12 cellular contexts compared by ENCODE assay signal in genomic region chr7:71132521-71133231, GRCh38. TPM values are rescaled to one million over a fixed set of nuclear protein-coding genes. Genes with fewer than 3 reads are reported as not detected.
DNase-seq lines count a peak whose midpoint lies in the region; ATAC-seq and TF ChIP-seq lines count a peak whose summit lies in the region.
"Had no signal": no experiment of that assay in that cellular context is flagged by ENCODE, and none has a peak within 500 bp of the region (broad histone marks: within the 10 kb centered on the region; RNA-seq: fewer than 3 reads in every experiment).

No MANE protein-coding gene starts in this region.

- DNase-seq in chondrocyte (ENCODE audit: low spot score) (no peak), left kidney (ENCODE audit: low read depth, low spot score) (peak; percentile 73), stomach (no peak), NCI-H345 (lab: John Stamatoyannopoulos, UW) (no peak), SK-N-DZ (ENCODE audit: low spot score) (no peak)
- no peak for DNase-seq in activated CD4-positive, alpha-beta T cell treated with anti-CD3 and anti-CD28 coated beads, Interleukin-2, amount 50 U/mL, for 1 hour
- DNase-seq: activated T-cell treated with anti-CD3 and anti-CD28 coated beads, Interleukin-2, amount 50 U/mL, for 4 hours; Calu3; kidney glomerular epithelial cell had no signal

- H3K27me3 Mint-ChIP-seq in chondrocyte (ENCODE audit: low read depth) = peaks cover 9% of the 10 kb centered on the region

- WGBS in stomach, 5 donors = 2 to 7% (median 5%) methylated on average over 17 to 74 of the region's 74 CpGs

- H3K27me3 ChIP-seq in KMS-11 (ENCODE audit: insufficient read depth, low read depth) (no peaks in the 10 kb centered on the region), stomach (peaks cover 8 to 44% (median 22%) of the 10 kb centered on the region in 3 donors)

- peak overlapping the region; percentile 82 for H3K4me3 Mint-ChIP-seq in chondrocyte (ENCODE audit: unreplicated experiment)
- H3K4me3 Mint-ChIP-seq: activated T-cell treated with anti-CD3 and anti-CD28 coated beads, Interleukin-2, amount 50 U/mL, for 4 hours had no signal

- TF ChIP-seq EP300 in stomach (IDR thresholded peaks at IDR 0.05) = no peak

- H3K27ac Mint-ChIP-seq in chondrocyte (ENCODE audit: unreplicated experiment) = peak overlapping the region; percentile 36

- intact Hi-C loops in stomach (cut with DNase I; ENCODE audit: low total_unique reads) = no loop called here

- no peaks in the 10 kb centered on the region for H3K79me2 ChIP-seq in KMS-11 (ENCODE audit: insufficient read depth, low read depth)

- no peaks in the 10 kb centered on the region for H4K20me1 ChIP-seq in KMS-11 (ENCODE audit: insufficient read depth)

- H3K36me3 ChIP-seq in KMS-11 (ENCODE audit: insufficient read depth) (no peaks in the 10 kb centered on the region), stomach (no peaks in the 10 kb centered on the region)

- TF ChIP-seq CTCF in KMS-11 (conservative IDR thresholded peaks at IDR 0.05; ENCODE audit: low read depth, low read length) (no peak), chondrocyte (IDR thresholded peaks at IDR 0.05) (no peak), stomach (IDR thresholded peaks at IDR 0.05) (no peak)

- no peak for TF ChIP-seq POLR2A in stomach (IDR thresholded peaks at IDR 0.05)

- no peak overlapping the region for H3K27ac ChIP-seq in KMS-11
- peak overlapping the region in 1 of 5 donors; percentile 75 for H3K27ac ChIP-seq in stomach

- no peak overlapping the region for H3K9ac ChIP-seq in KMS-11

- H3K4me2 ChIP-seq in KMS-11 = peak overlapping the region; percentile 42; the same call in 1 of the 2 replicates

- no peak for ATAC-seq in GM21576 (IDR thresholded peaks at IDR 0.05; ENCODE audit: unreplicated experiment)

- no peaks in the 10 kb centered on the region for H3K9me3 Mint-ChIP-seq in chondrocyte (ENCODE audit: low read depth)
- H3K9me3 Mint-ChIP-seq: activated T-cell treated with anti-CD3 and anti-CD28 coated beads, Interleukin-2, amount 50 U/mL, for 4 hours had no signal

- peaks cover 2% of the 10 kb centered on the region for H3K36me3 Mint-ChIP-seq in chondrocyte (ENCODE audit: low read depth)

- peaks cover 0 to 30% (median 0%) of the 10 kb centered on the region in 4 donors for H3K9me3 ChIP-seq in stomach

- peak overlapping the region; percentile 95; the same call in 1 of the 2 replicates for H2AFZ ChIP-seq in KMS-11 (ENCODE audit: low read depth)

- H3K4me3 ChIP-seq in KMS-11 (IDR thresholded peaks at IDR 0.05; ENCODE audit: insufficient read depth, low read depth, low read length) (no peak overlapping the region), stomach (peak overlapping the region; percentile 48 to 64 (median 50))

- H3K4me1 Mint-ChIP-seq in chondrocyte (ENCODE audit: low read depth) = peaks cover 28% of the 10 kb centered on the region

- H3K4me1 ChIP-seq in KMS-11 (ENCODE audit: low read depth, poor library complexity, severe bottlenecking) (peaks cover 13% of the 10 kb centered on the region), stomach (peaks cover 0 to 26% (median 9%) of the 10 kb centered on the region in 4 donors)

RNA-seq across cellular contexts. Expression of gene GALNT17, which starts 0.7 kb away (rescaled TPM):
- total RNA-seq in chondrocyte (20.6 to 24.4 TPM (median 24.2 TPM) in 3 replicates), stomach (10 to 100 TPM in 1 of 5 donors, 1 to 10 TPM in 2, under 1 TPM in 1, not detected in 1; 0.89 to 12.5 (median 5.0) TPM)
- polyA plus RNA-seq in stomach = 1 to 10 TPM in 1 of 3 donors, under 1 TPM in 2; 0.76 to 6.5 (median 0.87) TPM
- polyA plus RNA-seq in SK-N-DZ (2014; cell fraction: cytosol; rRNA removed) = 0.23 TPM in 1 of 2 replicates, not detected in the other
- polyA plus RNA-seq in SK-N-DZ (2014; cell fraction: nucleus; rRNA removed) = 0.31 TPM in 1 of 2 replicates, not detected in the other
- total RNA-seq: Calu3, M059J had no signal
